20 cellular contexts compared by ENCODE assay signal in genomic region chr10:82874671-82875070, GRCh38.
"Had no signal": no experiment of that assay in that cellular context is flagged by ENCODE, and none has a peak within 500 bp of the region (broad histone marks: within the 10 kb centered on the region; RNA-seq: fewer than 3 reads in every experiment).

No MANE protein-coding gene starts in this region.

- H3K9me3 ChIP-seq: adrenal gland, neutrophil, tibial artery had no signal

- H3K9me3 Mint-ChIP-seq: brain; stimulated activated naive B cell treated with anti-CD40 and anti-IgM and Interleukin-4, amounts not matched to agents 10 μg/mL and 1 μg/mL and 100 μg/mL, for 72 hours; WTC11 had no signal

- DNase-seq: activated CD4-positive, alpha-beta memory T cell treated with anti-CD3 and anti-CD28 coated beads, Interleukin-2, amount 10 ng/mL, durations not matched to agents 7 days and 5 days; activated CD4-positive, alpha-beta T cell treated with anti-CD3 and anti-CD28 coated beads for 4 hours; activated naive CD4-positive, alpha-beta T cell treated with anti-CD3 and anti-CD28 coated beads, Interleukin-2, amount 50 U/mL, for 16 hours; activated T-cell treated with anti-CD3 and anti-CD28 coated beads, Interleukin-2, amount 50 U/mL, for 24 hours; adrenal gland; dermis blood vessel endothelial cell; effector memory CD8-positive, alpha-beta T cell; hippocampal formation; kidney; left ventricle myocardium superior; mesendoderm; natural killer cell; stimulated activated CD4-positive, alpha-beta T cell treated with anti-CD3 and anti-CD28 coated beads, Interleukin-2, amount 100 ng/mL, for 48 hours; stimulated activated naive B cell treated with anti-CD40 and anti-IgM and Interleukin-4, amounts not matched to agents 10 μg/mL and 1 μg/mL and 100 μg/mL, for 72 hours; T-helper 17 cell; tibial artery had no signal

- H3K27me3 ChIP-seq: adrenal gland, neutrophil, tibial artery had no signal

- ATAC-seq: effector memory CD8-positive, alpha-beta T cell; left ventricle myocardium superior; natural killer cell; stimulated activated naive B cell treated with anti-CD40 and anti-IgM and Interleukin-4, amounts not matched to agents 10 μg/mL and 1 μg/mL and 100 μg/mL, for 72 hours; T-helper 17 cell; WTC11 had no signal

- H3K4me3 ChIP-seq: adrenal gland, tibial artery had no signal

- H3K4me1 ChIP-seq: adrenal gland, tibial artery had no signal

- H3K27ac ChIP-seq: adrenal gland, epithelial cell of prostate, neutrophil, tibial artery had no signal

- H3K27ac Mint-ChIP-seq: activated CD4-positive, alpha-beta memory T cell treated with anti-CD3 and anti-CD28 coated beads, Interleukin-2, amount 10 ng/mL, durations not matched to agents 7 days and 5 days; activated T-cell treated with anti-CD3 and anti-CD28 coated beads, Interleukin-2, amount 50 U/mL, for 24 hours; brain; effector memory CD8-positive, alpha-beta T cell; natural killer cell; stimulated activated naive B cell treated with anti-CD40 and anti-IgM and Interleukin-4, amounts not matched to agents 10 μg/mL and 1 μg/mL and 100 μg/mL, for 72 hours; T-helper 17 cell; WTC11 had no signal

- H3K27me3 Mint-ChIP-seq: activated CD4-positive, alpha-beta memory T cell treated with anti-CD3 and anti-CD28 coated beads, Interleukin-2, amount 10 ng/mL, durations not matched to agents 7 days and 5 days; activated T-cell treated with anti-CD3 and anti-CD28 coated beads, Interleukin-2, amount 50 U/mL, for 24 hours; brain; effector memory CD8-positive, alpha-beta T cell; stimulated activated naive B cell treated with anti-CD40 and anti-IgM and Interleukin-4, amounts not matched to agents 10 μg/mL and 1 μg/mL and 100 μg/mL, for 72 hours; T-helper 17 cell had no signal

- H3K36me3 Mint-ChIP-seq: brain; natural killer cell; stimulated activated naive B cell treated with anti-CD40 and anti-IgM and Interleukin-4, amounts not matched to agents 10 μg/mL and 1 μg/mL and 100 μg/mL, for 72 hours; WTC11 had no signal

- H3K36me3 ChIP-seq: adrenal gland, neutrophil, tibial artery had no signal

- H3K4me1 Mint-ChIP-seq: activated CD4-positive, alpha-beta memory T cell treated with anti-CD3 and anti-CD28 coated beads, Interleukin-2, amount 10 ng/mL, durations not matched to agents 7 days and 5 days; brain; natural killer cell; stimulated activated naive B cell treated with anti-CD40 and anti-IgM and Interleukin-4, amounts not matched to agents 10 μg/mL and 1 μg/mL and 100 μg/mL, for 72 hours; T-helper 17 cell; WTC11 had no signal

- H3K4me3 Mint-ChIP-seq: activated CD4-positive, alpha-beta memory T cell treated with anti-CD3 and anti-CD28 coated beads, Interleukin-2, amount 10 ng/mL, durations not matched to agents 7 days and 5 days; activated T-cell treated with anti-CD3 and anti-CD28 coated beads, Interleukin-2, amount 50 U/mL, for 24 hours; brain; effector memory CD8-positive, alpha-beta T cell; natural killer cell; stimulated activated naive B cell treated with anti-CD40 and anti-IgM and Interleukin-4, amounts not matched to agents 10 μg/mL and 1 μg/mL and 100 μg/mL, for 72 hours; T-helper 17 cell; WTC11 had no signal
